ENCODE assay signal across 1 cellular context in genomic region chr2:232633413-232634318, GRCh38.
TF ChIP-seq lines count a peak whose summit lies in the region.

Gene EFHD1, plus strand, starts transcription at chr2:232633604. Its CDS starts 101 bp downstream, at chr2:232633705.

TF ChIP-seq in HepG2, 621 proteins besides CTCF, POLR2A, EP300 and RAD21 (continued from another document):
- TF ChIP-seq SP1 (IDR thresholded peaks at IDR 0.05) (no peak), SP1 (CRISPR knock-in tag; IDR thresholded peaks at IDR 0.05) (no peak)
TF ChIP-seq in HepG2: peak in this region for 300.
